Comparison of ENCODE assay signal across 8 cellular contexts in the genomic region with DNA sequence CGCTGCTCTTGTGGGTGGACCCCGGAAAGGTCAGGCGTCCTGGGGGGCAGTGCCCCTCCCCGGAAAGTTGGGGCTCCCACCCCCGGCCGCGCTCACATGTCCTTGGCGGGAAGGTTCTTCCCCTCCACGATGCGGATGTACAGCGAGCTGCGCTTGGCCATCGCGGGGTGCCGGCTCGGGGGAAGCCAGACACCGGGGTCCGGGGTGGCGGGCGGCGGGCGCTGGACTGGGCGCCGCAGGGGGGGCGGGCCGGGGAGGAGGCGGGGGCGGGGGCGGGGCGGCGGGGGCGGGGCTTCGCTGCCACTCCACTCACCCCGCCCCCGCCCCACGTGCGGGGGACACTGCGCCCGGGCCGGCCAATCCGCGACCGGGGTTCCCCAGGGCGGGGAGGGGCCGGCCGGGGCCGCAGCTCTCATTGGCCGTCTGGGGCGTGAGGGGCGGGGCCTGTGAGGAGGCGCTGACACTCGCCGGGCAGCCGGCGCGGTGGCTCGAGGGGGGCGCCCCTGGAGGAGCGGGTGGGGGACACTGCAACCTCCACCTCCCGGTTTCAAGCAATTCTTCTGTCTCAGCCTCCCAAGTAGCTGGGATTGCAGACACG. TPM values are rescaled to one million over a fixed set of nuclear protein-coding genes. Genes with fewer than 3 reads are reported as not detected.
A peak's percentile ranks its signal among the peaks of the same experiment; 100 is the strongest.
DNase-seq lines count a peak whose midpoint lies in the region; ATAC-seq and TF ChIP-seq lines count a peak whose summit lies in the region.
"Not testable (repeated sequence)": the region's sequence is repeated elsewhere in the genome, so short reads cannot be mapped to it uniquely, and the experiment has no call there.

A gene (minus strand): TSS at position 228 of the 598 bp plus-strand sequence. CDS start 67 bp downstream, at position 161.

- not testable (repeated sequence) for H3K4me1 Mint-ChIP-seq in mesothelial cell of epicardium

- not testable (repeated sequence) for TF ChIP-seq EP300 in gastroesophageal sphincter (IDR thresholded peaks at IDR 0.05)

- not testable (repeated sequence) for H3K27me3 Mint-ChIP-seq in mesothelial cell of epicardium (ENCODE audit: low read depth)

- not testable (repeated sequence) for H3K9me3 ChIP-seq in gastroesophageal sphincter; thymus (ENCODE audit: control insufficient read depth)

- TF ChIP-seq POLR2A in gastroesophageal sphincter (IDR thresholded peaks at IDR 0.05) = not testable (repeated sequence)

- DNase-seq in RPMI8226 = peak; percentile 42
- peak; percentile 64 for DNase-seq in activated effector memory CD4-positive, alpha-beta T cell treated with anti-CD3 and anti-CD28 coated beads, Interleukin-2, amount 50 U/mL, for 16 hours
- not testable (repeated sequence) for DNase-seq in mesothelial cell of epicardium (ENCODE audit: low spot score in 2 of 2, unreplicated experiment in 2 of 2)

- H3K27ac ChIP-seq in gastroesophageal sphincter; thymus (ENCODE audit: low read depth): not testable (repeated sequence)

- H3K4me1 ChIP-seq in gastroesophageal sphincter; thymus (ENCODE audit: control insufficient read depth, insufficient read depth, low read length): not testable (repeated sequence)

- not testable (repeated sequence) for H3K9me3 Mint-ChIP-seq in mesothelial cell of epicardium

- H3K27ac Mint-ChIP-seq in mesothelial cell of epicardium = not testable (repeated sequence)

- not testable (repeated sequence) for H3K36me3 ChIP-seq in gastroesophageal sphincter; thymus (ENCODE audit: control insufficient read depth, insufficient read depth)

- not testable (repeated sequence) for H3K36me3 Mint-ChIP-seq in mesothelial cell of epicardium

- ATAC-seq in GM18502 (IDR thresholded peaks at IDR 0.05; ENCODE audit: poor library complexity, unreplicated experiment) = peak; percentile 61
- ATAC-seq in GM21528 (IDR thresholded peaks at IDR 0.05; ENCODE audit: low FRiP score, unreplicated experiment) = peak; percentile 52
- peak; percentile 60 for ATAC-seq in HG03095 (IDR thresholded peaks at IDR 0.05; ENCODE audit: unreplicated experiment)
- ATAC-seq in gastroesophageal sphincter = peak; percentile 97

- TF ChIP-seq CTCF in gastroesophageal sphincter (IDR thresholded peaks at IDR 0.05); mesothelial cell of epicardium (IDR thresholded peaks at IDR 0.05; ENCODE audit: unreplicated experiment): not testable (repeated sequence)

- not testable (repeated sequence) for H3K27me3 ChIP-seq in gastroesophageal sphincter; thymus (ENCODE audit: control insufficient read depth, insufficient read depth)

- peak within 1 kb of the TSS; percentile 41 for H3K4me3 Mint-ChIP-seq in mesothelial cell of epicardium

- peak within 1 kb of the TSS in 1 of 2 donors; percentile 43 for H3K4me3 ChIP-seq in gastroesophageal sphincter
- H3K4me3 ChIP-seq in thymus (ENCODE audit: low read length) = not testable (repeated sequence)

- no CpG with 5 or more reads among the region's 61 CpGs for WGBS in gastroesophageal sphincter (ENCODE audit: low coverage in 1 of 2), 2 donors
- WGBS in thymus = under 1% methylated on average over 13 of the region's 61 CpGs

RNA-seq across cellular contexts. Expression of the gene that starts here (rescaled TPM):
- total RNA-seq in gastroesophageal sphincter (10 to 100 TPM in 1 of 4 donors, 1 to 10 TPM in 3; 6.1 to 34.3 (median 8.8) TPM), mesothelial cell of epicardium (6.5 to 8.4 TPM (median 8.2 TPM) in 3 replicates)
- polyA plus RNA-seq in thymus = 14.7 TPM
